In genomic region chr2:197286805-197287595, GRCh38 we compare ENCODE assay signal across 8 cellular contexts. TPM values are rescaled to one million over a fixed set of nuclear protein-coding genes. Genes with fewer than 3 reads are reported as not detected.
DNase-seq lines count a peak whose midpoint lies in the region; ATAC-seq and TF ChIP-seq lines count a peak whose summit lies in the region.

No MANE protein-coding gene starts in this region.

- no peak for TF ChIP-seq CTCF in vagina (IDR thresholded peaks at IDR 0.05)

- ATAC-seq in HG02798 (IDR thresholded peaks at IDR 0.05; ENCODE audit: poor library complexity, unreplicated experiment), result peak; percentile 98
- ATAC-seq in left colon, result peak; percentile 56

- TF ChIP-seq POLR2A in vagina (IDR thresholded peaks at IDR 0.05), result no peak

- peaks cover 22% of the 10 kb centered on the region for H3K4me1 ChIP-seq in vagina

- H3K4me3 ChIP-seq in vagina, result no peak overlapping the region

- no peaks in the 10 kb centered on the region for H3K27me3 ChIP-seq in vagina

- peak; percentile 39 for DNase-seq in activated gamma-delta T cell treated with Interleukin-2 at 50 U/mL for 16 hours
- DNase-seq in activated gamma-delta T cell (lab: John Stamatoyannopoulos, UW), result no peak
- DNase-seq in NCI-H69 (lab: John Stamatoyannopoulos, UW), result peak; percentile 30
- DNase-seq in brain pericyte (ENCODE audit: low read depth, low spot score), result peak; percentile 62
- peak; percentile 34 to 67 for DNase-seq in left colon
- DNase-seq in vagina (ENCODE audit: extremely low spot score in 2 of 2), result no peak
- no peak for DNase-seq in NCI-H524 (lab: John Stamatoyannopoulos, UW)

- intact Hi-C loops in left colon (cut with DNase I, micrococcal nuclease) (no loop called here), vagina (cut with DNase I) (no loop called here)

- H3K9me3 ChIP-seq in vagina, result no peaks in the 10 kb centered on the region

- H3K27ac ChIP-seq in vagina, result peak overlapping the region; percentile 69

- no peaks in the 10 kb centered on the region for H3K36me3 ChIP-seq in vagina

RNA-seq across cellular contexts. Expression of gene ANKRD44, which starts 23.6 kb away (rescaled TPM):
- total RNA-seq in left colon (10 to 100 TPM in 1 of 2 donors, 1 to 10 TPM in 1; 9.2 to 14.6 TPM), vagina (46.4 TPM)

Comparison
In these comparisons a context has a peak if more than half of its experiments do, and no peak if none do; other contexts are left out.
1. DNase-seq: peak in activated gamma-delta T cell treated with Interleukin-2 at 50 U/mL for 16 hours (single experiment), NCI-H69 (single experiment), brain pericyte (single experiment) and left colon (2 of 2); none in activated gamma-delta T cell (single experiment), vagina (0 of 2) and NCI-H524 (0 of 2).